In genomic region chr1:109213345-109213823, GRCh38 we compare ENCODE assay signal across 8 cellular contexts. TPM values are rescaled to one million over a fixed set of nuclear protein-coding genes. Genes with fewer than 3 reads are reported as not detected.
A peak's percentile ranks its signal among the peaks of the same experiment; 100 is the strongest.
DNase-seq lines count a peak whose midpoint lies in the region; ATAC-seq and TF ChIP-seq lines count a peak whose summit lies in the region.

No MANE protein-coding gene starts in this region.

- no peaks in the 10 kb centered on the region for H3K9me3 Mint-ChIP-seq in naive thymus-derived CD8-positive, alpha-beta T cell

- CTCF ChIA-PET in BJ (lab: Yijun Ruan, JAX), result interaction anchor here (0.8 to 7.1 kb wide), 7 partner anchors 10 to 320 kb away, joined by 3 to 48 read pairs (median 4); no protein-coding TSS in a partner anchor

- peaks cover 21 to 40% (median 33%) of the 10 kb centered on the region in 4 donors for H3K4me1 Mint-ChIP-seq in naive thymus-derived CD8-positive, alpha-beta T cell

- peaks cover under 1 to 23% (median 4%) of the 10 kb centered on the region in 3 donors for H3K36me3 Mint-ChIP-seq in naive thymus-derived CD8-positive, alpha-beta T cell

- peak overlapping the region; percentile 93 to 100 (median 99) for H3K4me3 Mint-ChIP-seq in naive thymus-derived CD8-positive, alpha-beta T cell

- TF ChIP-seq CTCF in BJ (IDR thresholded peaks at IDR 0.05; ENCODE audit: insufficient read depth, low read depth, low read length), result no peak

- peaks cover 13% of the 10 kb centered on the region; the same call in 1 of the 2 replicates for H3K4me1 ChIP-seq in HUES6 (ENCODE audit: control insufficient read depth, insufficient read depth, low read length)

- DNase-seq in BJ (ENCODE audit: low read depth) (no peak), caudate nucleus (lab: John Stamatoyannopoulos, UW) (peak in 1 of 61 donors; percentile 64), SK-N-DZ (ENCODE audit: low spot score) (no peak)
- DNase-seq in naive thymus-derived CD8-positive, alpha-beta T cell, result no peak
- DNase-seq in stimulated activated CD4-positive, alpha-beta T cell treated with anti-CD3 and anti-CD28 coated beads, Interleukin-15, amount 100 ng/mL, for 24 hours, result no peak

- H3K27ac ChIP-seq in HUES6 (ENCODE audit: low read depth, low read length), result no peak overlapping the region; the same call in 1 of the 2 replicates
- peak overlapping the region; percentile 48 for H3K27ac ChIP-seq in caudate nucleus (ENCODE audit: low read depth, low read length)

- H3K27me3 Mint-ChIP-seq in naive thymus-derived CD8-positive, alpha-beta T cell, result peaks cover 0 to 3% (median 0%) of the 10 kb centered on the region in 5 donors

- H3K27me3 ChIP-seq in BJ (ENCODE audit: control insufficient read depth, insufficient read depth, low read length) (no peaks in the 10 kb centered on the region), HUES6 (ENCODE audit: control insufficient read depth, insufficient read depth, low read length) (no peaks in the 10 kb centered on the region)

- H3K9me3 ChIP-seq in HUES6 (ENCODE audit: control insufficient read depth, insufficient read depth, low read depth, low read length), result no peaks in the 10 kb centered on the region

- H3K36me3 ChIP-seq in BJ (ENCODE audit: control insufficient read depth, insufficient read depth, low read length), result peaks cover under 1% of the 10 kb centered on the region
- peaks cover 12% of the 10 kb centered on the region for H3K36me3 ChIP-seq in HUES6 (ENCODE audit: control insufficient read depth, insufficient read depth, low read length)

- peak overlapping the region in 9 of 10 donors; percentile 60 to 99 (median 97) for H3K27ac Mint-ChIP-seq in naive thymus-derived CD8-positive, alpha-beta T cell

- peak in 1 of 2 donors; percentile 85 for ATAC-seq in naive thymus-derived CD8-positive, alpha-beta T cell
- no peak for ATAC-seq in HG02938 (IDR thresholded peaks at IDR 0.05; ENCODE audit: unreplicated experiment)
- ATAC-seq in HG03095 (IDR thresholded peaks at IDR 0.05; ENCODE audit: unreplicated experiment), result no peak

- POLR2A ChIA-PET in BJ (lab: Charles Lee), result interaction anchor here (0.6 kb wide), 2 partner anchors 11 to 16 kb away, joined by 3 to 4 read pairs; no protein-coding TSS in a partner anchor
- POLR2A ChIA-PET in naive thymus-derived CD8-positive, alpha-beta T cell (lab: Charles Lee), result interaction anchor here (0.6 to 2.5 kb wide), 23 partner anchors 8 to 1126 kb away, joined by 3 to 27 read pairs (median 6); partner anchors contain the start of genes CELSR2, GNAI3, PRPF38B and PSMA5

- H3K9ac ChIP-seq in HUES6 (ENCODE audit: low read length), result peak overlapping the region; percentile 69

- H3K4me3 ChIP-seq in BJ (ENCODE audit: low read depth, low read length) (peak overlapping the region; percentile 66), HUES6 (ENCODE audit: low read depth, low read length) (peak overlapping the region; percentile 98)

RNA-seq across cellular contexts. Expression of gene SARS1, which starts 0.3 kb away (rescaled TPM):
- polyA plus RNA-seq in BJ (2011; rRNA removed), result 411 and 428 TPM in 2 replicates
- 167 and 215 TPM in 2 replicates for polyA minus RNA-seq in BJ (2011; rRNA and poly(A)+ RNA removed)
- 100 to 1,000 TPM; 205 to 211 TPM for total RNA-seq in naive thymus-derived CD8-positive, alpha-beta T cell
- 100 to 1,000 TPM; 117 to 154 (median 127) TPM for polyA plus RNA-seq in naive thymus-derived CD8-positive, alpha-beta T cell
- 236 and 294 TPM in 2 replicates for polyA plus RNA-seq in SK-N-DZ (2014; cell fraction: cytosol; rRNA removed)
- 179 and 180 TPM in 2 replicates for polyA plus RNA-seq in SK-N-DZ (2014; cell fraction: nucleus; rRNA removed)

RNA-seq across cellular contexts. Expression of gene CELSR2, which starts 36.0 kb away (rescaled TPM):
- polyA plus RNA-seq in BJ (2011; rRNA removed), result 0.82 and 0.98 TPM in 2 replicates
- polyA minus RNA-seq in BJ (2011; rRNA and poly(A)+ RNA removed), result 3.2 and 3.7 TPM in 2 replicates
- 1 to 10 TPM; 5.4 to 6.8 TPM for total RNA-seq in naive thymus-derived CD8-positive, alpha-beta T cell
- under 1 TPM; 0.20 to 0.94 (median 0.30) TPM for polyA plus RNA-seq in naive thymus-derived CD8-positive, alpha-beta T cell
- polyA plus RNA-seq in SK-N-DZ (2014; cell fraction: cytosol; rRNA removed), result 13.3 and 16.5 TPM in 2 replicates
- polyA plus RNA-seq in SK-N-DZ (2014; cell fraction: nucleus; rRNA removed), result 19.1 and 33.5 TPM in 2 replicates
